Comparison of ENCODE assay signal across 19 cellular contexts in the genomic region with DNA sequence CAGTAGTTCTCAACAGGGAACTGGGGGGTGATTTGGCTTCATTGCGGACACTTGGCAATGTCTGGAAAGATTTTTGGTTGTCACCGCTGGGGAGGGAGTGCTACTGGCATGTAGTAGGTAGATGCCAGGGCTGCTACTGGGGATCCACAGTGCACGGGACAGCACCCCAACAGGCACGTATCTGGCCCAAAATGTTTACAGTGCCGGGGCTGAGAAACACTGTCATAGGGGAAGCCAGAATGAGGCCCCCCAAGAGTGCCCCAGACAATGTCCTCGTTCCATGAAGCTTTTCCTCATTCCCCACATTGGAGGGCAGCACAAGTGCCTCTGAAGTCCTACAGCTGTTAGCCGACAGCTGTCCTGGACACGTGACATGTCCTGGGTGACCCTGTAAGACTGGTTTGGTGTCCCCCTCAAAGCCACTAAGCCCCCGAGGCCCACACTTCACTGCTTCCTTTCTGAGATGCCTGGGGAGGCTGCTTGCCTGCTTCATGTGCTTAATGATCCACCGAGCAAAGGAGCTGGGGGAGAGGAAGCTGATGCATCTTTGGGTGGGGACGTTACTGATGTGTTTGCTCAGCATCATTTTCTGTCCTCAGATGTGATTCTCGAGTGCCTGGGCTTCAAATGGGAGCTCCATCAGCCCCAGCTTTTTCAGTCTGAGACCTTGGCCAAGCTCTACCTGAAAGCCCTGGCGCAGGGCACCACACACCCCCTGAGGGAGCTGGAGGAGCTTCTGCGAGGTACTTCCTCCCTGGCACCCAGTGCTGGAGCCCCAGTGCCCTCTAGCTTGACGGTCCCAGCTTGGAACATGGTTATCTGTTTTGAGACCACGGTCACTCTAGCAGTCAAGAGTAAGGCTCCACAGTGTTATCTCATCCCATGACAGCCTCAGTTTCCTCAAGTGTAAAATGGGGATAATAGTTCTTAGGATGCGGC. TPM values are rescaled to one million over a fixed set of nuclear protein-coding genes. Genes with fewer than 3 reads are reported as not detected.
"Had no signal": no experiment of that assay in that cellular context is flagged by ENCODE, and none has a peak within 500 bp of the region (broad histone marks: within the 10 kb centered on the region; RNA-seq: fewer than 3 reads in every experiment).

No MANE protein-coding gene starts in this region.

- H3K9me3 Mint-ChIP-seq: activated CD4-positive, alpha-beta memory T cell treated with anti-CD3 and anti-CD28 coated beads, Interleukin-2, amount 10 ng/mL, durations not matched to agents 7 days and 5 days; immature natural killer cell; nephron; T-helper 2 cell treated with Interferon-gamma antibody and Interleukin-4, amounts not matched to agents 5 μg/mL and 100 μg/mL, for 36 hours; WTC11 had no signal

- H3K36me3 Mint-ChIP-seq: activated CD8-positive, alpha-beta memory T cell treated with anti-CD3 and anti-CD28 coated beads, Interleukin-2, amount 10 ng/mL, durations not matched to agents 7 days and 5 days; activated naive CD8-positive, alpha-beta T cell; immature natural killer cell; WTC11 had no signal

- H3K27ac Mint-ChIP-seq: activated CD4-positive, alpha-beta memory T cell treated with anti-CD3 and anti-CD28 coated beads, Interleukin-2, amount 10 ng/mL, durations not matched to agents 7 days and 5 days; activated CD8-positive, alpha-beta memory T cell treated with anti-CD3 and anti-CD28 coated beads, Interleukin-2, amount 10 ng/mL, durations not matched to agents 7 days and 5 days; activated naive CD8-positive, alpha-beta T cell; immature natural killer cell; T-helper 2 cell treated with Interferon-gamma antibody and Interleukin-4, amounts not matched to agents 5 μg/mL and 100 μg/mL, for 36 hours; WTC11 had no signal

- H3K4me3 ChIP-seq: body of pancreas, colonic mucosa, gastrocnemius medialis, heart left ventricle, SK-N-MC, testis, upper lobe of left lung had no signal

- ATAC-seq: activated CD8-positive, alpha-beta memory T cell treated with anti-CD3 and anti-CD28 coated beads, Interleukin-2, amount 10 ng/mL, durations not matched to agents 7 days and 5 days; body of pancreas had no signal

- DNase-seq: activated CD4-positive, alpha-beta memory T cell treated with anti-CD3 and anti-CD28 coated beads, Interleukin-2, amount 10 ng/mL, durations not matched to agents 7 days and 5 days; activated CD4-positive, alpha-beta T cell treated with anti-CD3 and anti-CD28 coated beads for 4 hours; activated CD8-positive, alpha-beta memory T cell treated with anti-CD3 and anti-CD28 coated beads, Interleukin-2, amount 10 ng/mL, durations not matched to agents 7 days and 5 days; body of pancreas; central memory CD4-positive, alpha-beta T cell; colonic mucosa; immature natural killer cell; mesendoderm; small intestine; stimulated activated CD4-positive, alpha-beta T cell treated with anti-CD3 and anti-CD28 coated beads, Interleukin-4, amount 100 ng/mL, for 1 hour; testis had no signal

- H3K4me1 Mint-ChIP-seq: immature natural killer cell had no signal

- H3K27ac ChIP-seq: body of pancreas, colonic mucosa, SK-N-MC, testis, upper lobe of left lung had no signal

- H3K4me3 Mint-ChIP-seq: activated CD4-positive, alpha-beta memory T cell treated with anti-CD3 and anti-CD28 coated beads, Interleukin-2, amount 10 ng/mL, durations not matched to agents 7 days and 5 days; activated CD8-positive, alpha-beta memory T cell treated with anti-CD3 and anti-CD28 coated beads, Interleukin-2, amount 10 ng/mL, durations not matched to agents 7 days and 5 days; activated naive CD8-positive, alpha-beta T cell; immature natural killer cell; T-helper 2 cell treated with Interferon-gamma antibody and Interleukin-4, amounts not matched to agents 5 μg/mL and 100 μg/mL, for 36 hours; WTC11 had no signal

- H3K9me3 ChIP-seq: body of pancreas, colonic mucosa, gastrocnemius medialis, heart left ventricle, testis, upper lobe of left lung had no signal

- H3K27me3 ChIP-seq: body of pancreas, colonic mucosa, gastrocnemius medialis, heart left ventricle, testis, upper lobe of left lung had no signal

- H3K36me3 ChIP-seq: colonic mucosa, gastrocnemius medialis, heart left ventricle, upper lobe of left lung had no signal

- H3K4me1 ChIP-seq: body of pancreas, colonic mucosa, testis, upper lobe of left lung had no signal

RNA-seq across cellular contexts. Expression of gene BTBD16, which starts 14.7 kb away (rescaled TPM):
- total RNA-seq: activated CD4-positive, alpha-beta memory T cell treated with anti-CD3 and anti-CD28 coated beads, Interleukin-2, amount 10 ng/mL, durations not matched to agents 7 days and 5 days; activated CD8-positive, alpha-beta memory T cell treated with anti-CD3 and anti-CD28 coated beads, Interleukin-2, amount 10 ng/mL, durations not matched to agents 7 days and 5 days; body of pancreas; WTC11 had no signal
